18 cellular contexts compared by ENCODE assay signal in the genomic region with DNA sequence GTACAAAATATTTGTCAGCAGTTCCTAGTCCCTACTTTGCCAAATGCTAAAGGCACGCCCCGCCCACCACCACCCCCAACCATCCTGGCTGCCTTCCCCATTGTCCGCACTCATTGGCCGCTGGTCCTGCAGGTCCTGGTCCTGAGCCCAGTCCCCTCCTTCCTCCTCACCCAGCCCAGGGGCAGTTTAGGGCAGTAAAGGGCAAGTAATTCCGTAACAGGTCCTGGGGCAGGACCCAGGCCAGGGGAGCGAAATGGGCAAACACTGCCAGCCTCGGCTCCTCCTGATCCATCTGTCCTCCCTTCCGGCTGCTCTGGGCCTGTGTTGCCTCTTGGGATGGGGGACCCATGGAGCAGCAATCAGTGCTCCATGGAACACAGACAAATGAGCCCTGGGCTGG.
"Had no signal": no experiment of that assay in that cellular context is flagged by ENCODE, and none has a peak within 500 bp of the region (broad histone marks: within the 10 kb centered on the region; RNA-seq: fewer than 3 reads in every experiment).

No MANE protein-coding gene starts in this region.

- ATAC-seq: activated CD4-positive, alpha-beta T cell treated with anti-CD3 and anti-CD28 coated beads for 36 hours; left lobe of liver had no signal

- H3K27ac ChIP-seq: epithelial cell of prostate, hepatocyte, prostate gland had no signal

- H3K4me3 ChIP-seq: hepatocyte, prostate gland, right atrium auricular region, skin epidermis had no signal

- H3K27me3 ChIP-seq: dorsolateral prefrontal cortex, hepatocyte, right atrium auricular region had no signal

- H3K9me3 Mint-ChIP-seq: stimulated activated naive CD8-positive, alpha-beta T cell treated with anti-CD3 and anti-CD28 coated beads, Interleukin-15, Interleukin-2, amounts not matched to agents 100 ng/mL and 50 ng/mL, for 24 hours had no signal

- H3K36me3 ChIP-seq: prostate gland, right atrium auricular region had no signal

- H3K27ac Mint-ChIP-seq: activated CD4-positive, alpha-beta T cell treated with anti-CD3 and anti-CD28 coated beads for 36 hours; activated naive CD8-positive, alpha-beta T cell; endodermal cell; stimulated activated naive CD8-positive, alpha-beta T cell treated with anti-CD3 and anti-CD28 coated beads, Interleukin-15, Interleukin-2, amounts not matched to agents 100 ng/mL and 50 ng/mL, for 24 hours; type B pancreatic cell had no signal

- DNase-seq: activated CD4-positive, alpha-beta T cell treated with anti-CD3 and anti-CD28 coated beads for 36 hours; activated CD4-positive, alpha-beta T cell treated with anti-CD3 and anti-CD28 coated beads, Interleukin-2, amount 50 U/mL, for 48 hours; dorsolateral prefrontal cortex; endodermal cell; foreskin fibroblast; kidney; mammary epithelial cell; stimulated activated CD4-positive, alpha-beta T cell treated with anti-CD3 and anti-CD28 coated beads, Interleukin-15, amount 100 ng/mL, for 24 hours; stimulated activated CD4-positive, alpha-beta T cell treated with anti-CD3 and anti-CD28 coated beads, Interleukin-2, amount 100 ng/mL, for 48 hours had no signal

- H3K27me3 Mint-ChIP-seq: activated naive CD8-positive, alpha-beta T cell; stimulated activated naive CD8-positive, alpha-beta T cell treated with anti-CD3 and anti-CD28 coated beads, Interleukin-15, Interleukin-2, amounts not matched to agents 100 ng/mL and 50 ng/mL, for 24 hours; type B pancreatic cell had no signal

- H2AFZ ChIP-seq: hepatocyte had no signal

- H3K4me2 ChIP-seq: hepatocyte had no signal

- H3K4me3 Mint-ChIP-seq: activated CD4-positive, alpha-beta T cell treated with anti-CD3 and anti-CD28 coated beads for 36 hours; activated naive CD8-positive, alpha-beta T cell; endodermal cell; stimulated activated naive CD8-positive, alpha-beta T cell treated with anti-CD3 and anti-CD28 coated beads, Interleukin-15, Interleukin-2, amounts not matched to agents 100 ng/mL and 50 ng/mL, for 24 hours; type B pancreatic cell had no signal

- H3K9me3 ChIP-seq: prostate gland had no signal

- H3K4me1 ChIP-seq: prostate gland had no signal
